31 cellular contexts compared by ENCODE assay signal in the genomic region with DNA sequence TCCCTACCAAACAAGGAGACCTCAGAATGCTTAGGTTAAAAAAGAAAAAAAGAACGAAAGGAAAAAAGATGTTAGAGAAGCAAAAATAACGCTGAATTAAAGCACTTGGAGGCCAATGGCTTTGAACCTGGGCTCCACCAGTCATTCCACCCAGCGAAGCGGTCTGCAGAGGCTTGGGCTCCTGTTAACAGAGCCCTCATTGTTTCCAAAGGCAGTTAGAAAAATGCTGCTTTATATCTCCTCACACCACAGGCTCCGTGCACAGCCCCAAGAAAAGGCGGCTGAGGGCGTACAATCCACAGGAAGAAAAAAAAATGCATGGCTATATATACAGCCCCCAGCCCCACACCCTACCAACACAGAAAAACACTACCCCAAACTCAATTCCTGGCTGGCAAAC.
DNase-seq lines count a peak whose midpoint lies in the region; ATAC-seq, FAIRE-seq and TF ChIP-seq lines count a peak whose summit lies in the region.
"Had no signal": no experiment of that assay in that cellular context is flagged by ENCODE, and none has a peak within 500 bp of the region (broad histone marks: within the 10 kb centered on the region; RNA-seq: fewer than 3 reads in every experiment).

No MANE protein-coding gene starts in this region.

- H3K27ac ChIP-seq in HepG2 (ENCODE audit: extremely low read length, insufficient read depth, low read length) (no peak overlapping the region), right lobe of liver (no peak overlapping the region), colonic mucosa (no peak overlapping the region)
- H3K27ac ChIP-seq: esophagus squamous epithelium, parathyroid adenoma, vagina had no signal

- in situ Hi-C loops in HepG2 (cut with HindIII; ENCODE audit: extremely low pct_ligation_motif_present, low pct_unique_long_range_greater_than_20kb) = no loop called here

- DNase-seq in HepG2 (ENCODE audit: low spot score) = peak; percentile 25
- DNase-seq in right lobe of liver = no peak
- peak; percentile 78 for DNase-seq in globus pallidus (ENCODE audit: low spot score)
- DNase-seq in nephron progenitor cell = no peak
- no peak for DNase-seq in colonic mucosa
- no peak for DNase-seq in GM12891 (ENCODE audit: insufficient read length, low spot score)
- DNase-seq: activated CD4-positive, alpha-beta T cell treated with anti-CD3 and anti-CD28 coated beads, Interleukin-2, amount 10 ng/mL, durations not matched to agents 7 days and 5 days; activated gamma-delta T cell; activated T-cell treated with anti-CD3 and anti-CD28 coated beads, Interleukin-2, amount 50 U/mL, for 24 hours; CD8-positive, alpha-beta memory T cell; central memory CD4-positive, alpha-beta T cell; DMS53; esophagus squamous epithelium; immature natural killer cell; left ventricle myocardium superior; MV-4-11; NCI-H1436 treated with DMSO at 0.1 percent for 48 hours; SHP77 treated with DMSO at 0.1 percent for 48 hours; stimulated activated naive CD4-positive, alpha-beta T cell treated with Interleukin-2 at 50 U/mL for 16 hours had no signal

- H3K9me3 ChIP-seq in HepG2 (ENCODE audit: low read length) (no peaks in the 10 kb centered on the region), right lobe of liver (no peaks in the 10 kb centered on the region), colonic mucosa (no peaks in the 10 kb centered on the region)
- H3K9me3 ChIP-seq: esophagus squamous epithelium, thoracic aorta, vagina had no signal

- H3K4me1 ChIP-seq in HepG2 (ENCODE audit: insufficient read depth, low read length) = peaks cover 27% of the 10 kb centered on the region
- no peaks in the 10 kb centered on the region for H3K4me1 ChIP-seq in right lobe of liver
- no peaks in the 10 kb centered on the region for H3K4me1 ChIP-seq in colonic mucosa
- H3K4me1 ChIP-seq: parathyroid adenoma, vagina had no signal

- no peak overlapping the region for H3K27ac Mint-ChIP-seq in nephron progenitor cell
- H3K27ac Mint-ChIP-seq: activated CD4-positive, alpha-beta T cell treated with anti-CD3 and anti-CD28 coated beads, Interleukin-2, amount 10 ng/mL, durations not matched to agents 7 days and 5 days; activated T-cell treated with anti-CD3 and anti-CD28 coated beads, Interleukin-2, amount 50 U/mL, for 24 hours; B cell; CD8-positive, alpha-beta memory T cell; dendritic cell treated with granulocyte-macrophage colony-stimulating factor and Interleukin-4, amounts not matched to agents 40 ng/mL and 50 ng/mL, for 4 days; immature natural killer cell; natural killer cell treated with Interleukin-12 subunit alpha and Interleukin-12 subunit beta and Interleukin-15 and Interleukin-18, amount 100 ng/mL, for 72 hours had no signal

- H4K20me1 ChIP-seq in HepG2 (ENCODE audit: insufficient read depth, low read length) = peaks cover 10% of the 10 kb centered on the region; the same call in 1 of the 2 replicates

- H3K9me3 Mint-ChIP-seq in nephron progenitor cell = no peaks in the 10 kb centered on the region
- H3K9me3 Mint-ChIP-seq: activated CD4-positive, alpha-beta T cell treated with anti-CD3 and anti-CD28 coated beads, Interleukin-2, amount 10 ng/mL, durations not matched to agents 7 days and 5 days; activated T-cell treated with anti-CD3 and anti-CD28 coated beads, Interleukin-2, amount 50 U/mL, for 24 hours; CD8-positive, alpha-beta memory T cell; dendritic cell treated with granulocyte-macrophage colony-stimulating factor and Interleukin-4, amounts not matched to agents 40 ng/mL and 50 ng/mL, for 4 days; immature natural killer cell; natural killer cell treated with Interleukin-12 subunit alpha and Interleukin-12 subunit beta and Interleukin-15 and Interleukin-18, amount 100 ng/mL, for 72 hours had no signal

- CTCF ChIA-PET in HepG2 (lab: Yijun Ruan, JAX; ENCODE audit: low intra/inter-chr PET ratio, low total read pairs) = no interaction called here

- TF ChIP-seq CTCF in HepG2 (CRISPR knock-in tag; IDR thresholded peaks at IDR 0.05) (no peak), right lobe of liver (IDR thresholded peaks at IDR 0.05) (no peak), nephron progenitor cell (IDR thresholded peaks at IDR 0.05) (no peak), colonic mucosa (IDR thresholded peaks at IDR 0.05) (no peak)

- H2AFZ ChIP-seq in HepG2 (ENCODE audit: low read length) = no peak overlapping the region
- H2AFZ ChIP-seq: parathyroid adenoma had no signal

- H3K9ac ChIP-seq in HepG2 (ENCODE audit: insufficient read depth, low read depth, low read length) (no peak overlapping the region), colonic mucosa (ENCODE audit: low read depth in 2 of 2, low read length in 2 of 2) (no peak overlapping the region)
- H3K9ac ChIP-seq: parathyroid adenoma had no signal

- H3K27me3 ChIP-seq in HepG2 (ENCODE audit: control insufficient read depth in 1 of 2, insufficient read depth in 2 of 2, low read length in 2 of 2) (no peaks in the 10 kb centered on the region), right lobe of liver (no peaks in the 10 kb centered on the region), colonic mucosa (no peaks in the 10 kb centered on the region)
- H3K27me3 ChIP-seq: esophagus squamous epithelium, vagina had no signal

- no peak for TF ChIP-seq RAD21 in HepG2 (CRISPR knock-in tag; IDR thresholded peaks at IDR 0.05)

- no peak overlapping the region for H3K4me2 ChIP-seq in HepG2 (ENCODE audit: low read depth, low read length)

- peak overlapping the region; percentile 41 for H3K4me3 Mint-ChIP-seq in nephron progenitor cell
- H3K4me3 Mint-ChIP-seq: activated CD4-positive, alpha-beta T cell treated with anti-CD3 and anti-CD28 coated beads, Interleukin-2, amount 10 ng/mL, durations not matched to agents 7 days and 5 days; activated T-cell treated with anti-CD3 and anti-CD28 coated beads, Interleukin-2, amount 50 U/mL, for 24 hours; B cell; CD8-positive, alpha-beta memory T cell; dendritic cell treated with granulocyte-macrophage colony-stimulating factor and Interleukin-4, amounts not matched to agents 40 ng/mL and 50 ng/mL, for 4 days; immature natural killer cell; natural killer cell treated with Interleukin-12 subunit alpha and Interleukin-12 subunit beta and Interleukin-15 and Interleukin-18, amount 100 ng/mL, for 72 hours had no signal

- no peak for TF ChIP-seq POLR2A in HepG2 (IDR thresholded peaks at IDR 0.05; ENCODE audit: insufficient read depth in 1 of 2, low read depth in 2 of 2, low read length in 2 of 2)
- TF ChIP-seq POLR2A in right lobe of liver (IDR thresholded peaks at IDR 0.05) = no peak
- no peak for TF ChIP-seq POLR2A in GM12891 (IDR thresholded peaks at IDR 0.05; ENCODE audit: low read depth, low read length)

- intact Hi-C loops in HepG2 (cut with micrococcal nuclease; ENCODE audit: unreplicated experiment) = loop anchor here (2.0 kb wide), 1 partner anchor 45 kb away; no protein-coding TSS in a partner anchor
- intact Hi-C loops in right lobe of liver (cut with DNase I) = no loop called here
- intact Hi-C loops in colonic mucosa (cut with DNase I) = no loop called here

- peaks cover 88% of the 10 kb centered on the region for H3K4me1 Mint-ChIP-seq in nephron progenitor cell
- H3K4me1 Mint-ChIP-seq: activated CD4-positive, alpha-beta T cell treated with anti-CD3 and anti-CD28 coated beads, Interleukin-2, amount 10 ng/mL, durations not matched to agents 7 days and 5 days; CD8-positive, alpha-beta memory T cell; immature natural killer cell had no signal

- H3K27me3 Mint-ChIP-seq in nephron progenitor cell (ENCODE audit: low read depth, poor library complexity) = peaks cover 4% of the 10 kb centered on the region
- H3K27me3 Mint-ChIP-seq: activated T-cell treated with anti-CD3 and anti-CD28 coated beads, Interleukin-2, amount 50 U/mL, for 24 hours; B cell; CD8-positive, alpha-beta memory T cell; dendritic cell treated with granulocyte-macrophage colony-stimulating factor and Interleukin-4, amounts not matched to agents 40 ng/mL and 50 ng/mL, for 4 days; natural killer cell treated with Interleukin-12 subunit alpha and Interleukin-12 subunit beta and Interleukin-15 and Interleukin-18, amount 100 ng/mL, for 72 hours had no signal

- 80% methylated on average over 7 of the region's 7 CpGs for WGBS in HepG2 (ENCODE audit: low lambda C conversion rate)
- WGBS in right lobe of liver (ENCODE audit: insufficient coverage, low coverage, low lambda C conversion rate, missing lambda C conversion rate) = 80% methylated on average over 6 of the region's 7 CpGs

- ATAC-seq in HepG2 = peak; percentile 69
- ATAC-seq in right lobe of liver = no peak
- ATAC-seq in HG02938 (IDR thresholded peaks at IDR 0.05; ENCODE audit: unreplicated experiment) = no peak
- ATAC-seq in GM18909 (IDR thresholded peaks at IDR 0.05; ENCODE audit: poor library complexity, unreplicated experiment) = no peak
- ATAC-seq: HCT116; left ventricle myocardium superior; natural killer cell treated with Interleukin-12 subunit alpha and Interleukin-12 subunit beta and Interleukin-15 and Interleukin-18, amount 100 ng/mL, for 72 hours; Panc1 had no signal

- H3K36me3 ChIP-seq in HepG2 (replicated peaks in 1 of 2; ENCODE audit: control insufficient read depth in 1 of 2, insufficient read depth in 2 of 2, low read length in 2 of 2) (peaks cover 0 to 7% of the 10 kb centered on the region in 2 experiments; a peak in 2 of 5 replicates), right lobe of liver (no peaks in the 10 kb centered on the region), colonic mucosa (no peaks in the 10 kb centered on the region)
- H3K36me3 ChIP-seq: esophagus squamous epithelium, thoracic aorta, vagina had no signal

- FAIRE-seq in HepG2 (lab: Jason Lieb, UNC) (peak; percentile 59), GM12891 (lab: Jason Lieb, UNC) (no peak)
- FAIRE-seq: astrocyte, frontal cortex had no signal

- TF ChIP-seq EP300 in HepG2 (IDR thresholded peaks at IDR 0.05; ENCODE audit: low read depth in 2 of 2, low read length in 2 of 2) (no peak), HepG2 (CRISPR knock-in tag; IDR thresholded peaks at IDR 0.05; ENCODE audit: borderline replicate concordance) (no peak)

- H3K36me3 Mint-ChIP-seq in nephron progenitor cell (ENCODE audit: low read depth) = no peaks in the 10 kb centered on the region
- H3K36me3 Mint-ChIP-seq: CD8-positive, alpha-beta memory T cell; natural killer cell treated with Interleukin-12 subunit alpha and Interleukin-12 subunit beta and Interleukin-15 and Interleukin-18, amount 100 ng/mL, for 72 hours had no signal

- BruUV-seq in HepG2 (replicated peaks; lab: Mats Ljungman, UMichigan) = no TSS peak

- no peak overlapping the region for H3K4me3 ChIP-seq in HepG2 (replicated peaks in 1 of 3; ENCODE audit: insufficient read depth in 1 of 3, low read depth in 2 of 3, low read length in 3 of 3)
- no peak overlapping the region for H3K4me3 ChIP-seq in right lobe of liver
- H3K4me3 ChIP-seq in colonic mucosa = no peak overlapping the region
- H3K4me3 ChIP-seq: esophagus squamous epithelium, thoracic aorta, vagina had no signal

- POLR2A ChIA-PET in HepG2 (lab: Yijun Ruan, JAX) = no interaction called here

- H3K79me2 ChIP-seq in HepG2 (ENCODE audit: insufficient read depth, low read length) = no peaks in the 10 kb centered on the region
- H3K79me2 ChIP-seq: parathyroid adenoma had no signal

TF ChIP-seq in HepG2, 621 proteins besides CTCF, POLR2A, EP300 and RAD21 (continues in another document):
- TF ChIP-seq SMAD1 (CRISPR knock-in tag; IDR thresholded peaks at IDR 0.05; ENCODE audit: borderline replicate concordance, low read depth) = no peak

TF ChIP-seq in GM12891, 5 proteins besides CTCF, POLR2A, EP300 and RAD21 (continues in another document):
- no peak for TF ChIP-seq PAX5 (IDR thresholded peaks at IDR 0.05; ENCODE audit: insufficient read depth, low read length, severe bottlenecking)

Comparison
In these comparisons a context has a peak if more than half of its experiments do, and no peak if none do; other contexts are left out.
1. DNase-seq: peak in HepG2 (single experiment) and globus pallidus (single experiment); none in right lobe of liver (0 of 3), nephron progenitor cell (single experiment), colonic mucosa (single experiment) and GM12891 (single experiment).